Comparison of ENCODE assay signal across 8 cellular contexts in genomic region chr15:73994419-73994883, GRCh38. TPM values are rescaled to one million over a fixed set of nuclear protein-coding genes. Genes with fewer than 3 reads are reported as not detected.
DNase-seq lines count a peak whose midpoint lies in the region; ATAC-seq and TF ChIP-seq lines count a peak whose summit lies in the region.

Gene PML (plus strand): TSS chr15:73994716. CDS start chr15:73994813, 97 bp downstream.

- H3K9me3 Mint-ChIP-seq in CD8-positive, alpha-beta T cell = no peaks in the 10 kb centered on the region
- no peaks in the 10 kb centered on the region for H3K9me3 Mint-ChIP-seq in effector memory CD8-positive, alpha-beta T cell
- H3K9me3 Mint-ChIP-seq in memory B cell = no peaks in the 10 kb centered on the region

- H3K36me3 Mint-ChIP-seq in CD8-positive, alpha-beta T cell = peaks cover 31% of the 10 kb centered on the region
- H3K36me3 Mint-ChIP-seq in effector memory CD8-positive, alpha-beta T cell (ENCODE audit: insufficient read depth) = peaks cover 18% of the 10 kb centered on the region
- peaks cover 3% of the 10 kb centered on the region for H3K36me3 Mint-ChIP-seq in memory B cell

- H3K9me3 ChIP-seq in CD8-positive, alpha-beta T cell (ENCODE audit: low read length) = no peaks in the 10 kb centered on the region

- peak within 1 kb of the TSS; percentile 55 for H3K27ac ChIP-seq in CD8-positive, alpha-beta T cell (ENCODE audit: low read depth, low read length)

- H3K4me1 ChIP-seq in CD8-positive, alpha-beta T cell (ENCODE audit: insufficient read depth, low read length) = peaks cover 67% of the 10 kb centered on the region

- peak within 1 kb of the TSS; percentile 100 for H3K4me3 Mint-ChIP-seq in CD8-positive, alpha-beta T cell
- peak within 1 kb of the TSS; percentile 97 for H3K4me3 Mint-ChIP-seq in effector memory CD8-positive, alpha-beta T cell
- H3K4me3 Mint-ChIP-seq in memory B cell = peak within 1 kb of the TSS; percentile 86

- intact Hi-C loops in CD8-positive, alpha-beta T cell (cut with DNase I, micrococcal nuclease) = loop anchor here (2.0 to 10.0 kb wide), 12 partner anchors 53 to 1880 kb away; partner anchors contain the start of genes CLK3 (in 2 of the 2), ARID3B (in 1 of the 2), C15orf39 (in 1 of the 2) and COX5A (in 1 of the 2)

- no peaks in the 10 kb centered on the region for H3K27me3 ChIP-seq in CD8-positive, alpha-beta T cell (ENCODE audit: insufficient read depth, low read length)

- TF ChIP-seq CTCF in CD8-positive, alpha-beta T cell (IDR thresholded peaks at IDR 0.05) = no peak

- H3K36me3 ChIP-seq in CD8-positive, alpha-beta T cell (ENCODE audit: insufficient read depth, low read length) = peaks cover 5% of the 10 kb centered on the region

- peaks cover 72% of the 10 kb centered on the region for H3K4me1 Mint-ChIP-seq in CD8-positive, alpha-beta T cell (ENCODE audit: low read depth)
- peaks cover 49 to 57% of the 10 kb centered on the region in 2 donors for H3K4me1 Mint-ChIP-seq in effector memory CD8-positive, alpha-beta T cell (ENCODE audit: low read depth in 2 of 2)
- H3K4me1 Mint-ChIP-seq in memory B cell = peaks cover 42% of the 10 kb centered on the region

- ATAC-seq in CD8-positive, alpha-beta T cell = peak; percentile 78
- ATAC-seq in GM19468 (IDR thresholded peaks at IDR 0.05; ENCODE audit: extremely low read depth, unreplicated experiment) (peak; percentile 29), memory B cell (ENCODE audit: low read depth) (peak; percentile 81)
- ATAC-seq in effector memory CD8-positive, alpha-beta T cell (replicated peaks) = peak; percentile 79

- peak within 1 kb of the TSS; percentile 99 for H3K27ac Mint-ChIP-seq in CD8-positive, alpha-beta T cell
- H3K27ac Mint-ChIP-seq in effector memory CD8-positive, alpha-beta T cell = peak within 1 kb of the TSS; percentile 93 to 95
- peak within 1 kb of the TSS; percentile 13 for H3K27ac Mint-ChIP-seq in memory B cell

- DNase-seq in CD8-positive, alpha-beta T cell = peak; percentile 79 to 93 (median 90)
- DNase-seq in HT-29 (ENCODE audit: low spot score) (peak; percentile 96), NOMO-1 (lab: John Stamatoyannopoulos, UW; ENCODE audit: unreplicated experiment in 2 of 2) (peak; percentile 97 to 98), memory B cell (ENCODE audit: low spot score in 2 of 2) (peak; percentile 86 to 90)
- peak; percentile 85 to 90 for DNase-seq in activated CD8-positive, alpha-beta memory T cell treated with anti-CD3 and anti-CD28 coated beads for 4 hours (ENCODE audit: low read depth in 2 of 2)
- DNase-seq in effector memory CD8-positive, alpha-beta T cell = peak; percentile 90 to 93 (median 90)
- peak; percentile 88 for DNase-seq in stimulated activated CD8-positive, alpha-beta memory T cell treated with anti-CD3 and anti-CD28 coated beads, Interleukin-12 subunit alpha, Interleukin-12 subunit beta, amount 100 ng/mL, for 24 hours (ENCODE audit: extremely low read depth)

- H3K4me3 ChIP-seq in CD8-positive, alpha-beta T cell (ENCODE audit: low read depth, low read length) = peak within 1 kb of the TSS; percentile 82

- no peaks in the 10 kb centered on the region for H3K27me3 Mint-ChIP-seq in CD8-positive, alpha-beta T cell (ENCODE audit: low read depth)
- no peaks in the 10 kb centered on the region for H3K27me3 Mint-ChIP-seq in effector memory CD8-positive, alpha-beta T cell
- no peaks in the 10 kb centered on the region for H3K27me3 Mint-ChIP-seq in memory B cell

- POLR2A ChIA-PET in CD8-positive, alpha-beta T cell (lab: Charles Lee) = interaction anchor here (0.9 to 2.4 kb wide), 10 partner anchors 9 to 67 kb away, joined by 3 to 7 read pairs (median 4); no protein-coding TSS in a partner anchor

- CTCF ChIA-PET in CD8-positive, alpha-beta T cell (lab: Charles Lee) = interaction anchor here (0.9 to 2.8 kb wide), 15 partner anchors 9 to 67 kb away, joined by 3 to 15 read pairs (median 5); no protein-coding TSS in a partner anchor

RNA-seq across cellular contexts. Expression of gene PML, which starts in this region (rescaled TPM):
- 10 to 100 TPM; 29.2 to 29.6 TPM for total RNA-seq in CD8-positive, alpha-beta T cell
- total RNA-seq in HT-29 (2014; rRNA removed; shearing (Covaris generic)) = 36.9 and 47.2 TPM in 2 replicates

Comparison
In these comparisons a context has a peak if more than half of its experiments do, and no peak if none do; other contexts are left out.
1. Peak in every context shown above with its lines: DNase-seq, ATAC-seq, H3K4me3 ChIP-seq and H3K27ac ChIP-seq.
2. ATAC-seq: peak in every context shown above with its lines; median percentile 81 in memory B cell; 79 in effector memory CD8-positive, alpha-beta T cell; 78 in CD8-positive, alpha-beta T cell; 29 in GM19468.
3. H3K27ac Mint-ChIP-seq: peak in every context shown above with its lines; median percentile 99 in CD8-positive, alpha-beta T cell; 94 in effector memory CD8-positive, alpha-beta T cell; 13 in memory B cell.